11 cellular contexts compared by ENCODE assay signal in the genomic region with DNA sequence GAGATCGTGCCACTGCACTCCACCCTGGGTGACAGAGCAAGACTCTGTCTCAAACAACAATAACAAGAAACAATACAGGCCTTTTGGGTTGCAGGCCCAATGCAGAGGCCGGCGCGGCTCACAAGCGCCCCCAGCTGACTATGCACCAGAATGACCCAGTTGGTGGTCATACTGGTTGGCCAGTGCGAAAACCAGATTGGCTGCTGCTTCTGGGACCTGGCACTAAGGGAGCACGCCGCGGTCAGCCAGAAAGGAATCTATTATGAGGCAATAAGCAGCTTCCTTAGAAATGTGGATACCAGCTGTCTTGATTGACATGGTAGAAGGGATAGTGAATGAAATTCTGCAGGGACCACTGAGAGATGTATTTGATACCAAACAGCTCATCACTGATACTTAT. TPM values are rescaled to one million over a fixed set of nuclear protein-coding genes. Genes with fewer than 3 reads are reported as not detected.
DNase-seq lines count a peak whose midpoint lies in the region; ATAC-seq and TF ChIP-seq lines count a peak whose summit lies in the region.
"Had no signal": no experiment of that assay in that cellular context is flagged by ENCODE, and none has a peak within 500 bp of the region (broad histone marks: within the 10 kb centered on the region; RNA-seq: fewer than 3 reads in every experiment).

No MANE protein-coding gene starts in this region.

- peak; percentile 2 for DNase-seq in NK-92 treated with Interleukin-12 subunit alpha and Interleukin-12 subunit beta, amount 100 ng/mL, for 24 hours (lab: John Stamatoyannopoulos, UW)
- DNase-seq in NK-92 (lab: John Stamatoyannopoulos, UW; ENCODE audit: unreplicated experiment) (no peak), fibroblast of the aortic adventitia (ENCODE audit: low read depth) (peak; percentile 8), smooth muscle cell (lab: John Stamatoyannopoulos, UW; ENCODE audit: unreplicated experiment) (no peak)
- no peak for DNase-seq in central memory CD4-positive, alpha-beta T cell
- DNase-seq: stimulated activated naive B cell treated with anti-CD40 and anti-IgM and Interleukin-4, amounts not matched to agents 10 μg/mL and 1 μg/mL and 100 μg/mL, for 72 hours had no signal

- H3K36me3 ChIP-seq in OCI-LY3 (replicated peaks; ENCODE audit: low read depth, low read length) (no peaks in the 10 kb centered on the region), smooth muscle cell (ENCODE audit: low read depth) (peaks cover 3% of the 10 kb centered on the region)

- H2AFZ ChIP-seq in OCI-LY3 (ENCODE audit: low read depth, low read length) (no peak overlapping the region), smooth muscle cell (ENCODE audit: low read depth) (no peak overlapping the region)

- no peak overlapping the region for H3K4me3 ChIP-seq in OCI-LY3 (ENCODE audit: low read length)
- no peak overlapping the region for H3K4me3 ChIP-seq in fibroblast of the aortic adventitia (ENCODE audit: low read depth, low read length)
- H3K4me3 ChIP-seq in smooth muscle cell, result no peak overlapping the region
- H3K4me3 ChIP-seq: A549 had no signal

- no peak overlapping the region for H3K4me2 ChIP-seq in OCI-LY3 (ENCODE audit: low read length)
- H3K4me2 ChIP-seq in smooth muscle cell, result no peak overlapping the region
- H3K4me2 ChIP-seq: A549 had no signal

- H3K4me1 ChIP-seq in OCI-LY3 (ENCODE audit: low read length) (no peaks in the 10 kb centered on the region), smooth muscle cell (ENCODE audit: low read depth) (no peaks in the 10 kb centered on the region)
- H3K4me1 ChIP-seq: A549 had no signal

- no peaks in the 10 kb centered on the region for H3K9me3 ChIP-seq in OCI-LY3 (ENCODE audit: insufficient read depth, low read length)
- no peaks in the 10 kb centered on the region for H3K9me3 ChIP-seq in smooth muscle cell (replicated peaks; ENCODE audit: low read depth)
- H3K9me3 ChIP-seq: A549 had no signal

- WGBS in smooth muscle cell (ENCODE audit: low lambda C conversion rate), result 38% methylated on average over 9 of the region's 9 CpGs

- H3K27me3 ChIP-seq in OCI-LY3 (ENCODE audit: low read depth, low read length) (peaks cover 5% of the 10 kb centered on the region; the same call in 1 of the 2 replicates), smooth muscle cell (ENCODE audit: low read depth) (no peaks in the 10 kb centered on the region)

- ATAC-seq in HG03378 (IDR thresholded peaks at IDR 0.05; ENCODE audit: unreplicated experiment), result no peak
- ATAC-seq in HG02870 (IDR thresholded peaks at IDR 0.05; ENCODE audit: unreplicated experiment), result no peak
- ATAC-seq: natural killer cell treated with Interleukin-12 subunit alpha and Interleukin-12 subunit beta and Interleukin-15 and Interleukin-18, amount 100 ng/mL, for 72 hours; stimulated activated naive B cell treated with anti-CD40 and anti-IgM and Interleukin-4, amounts not matched to agents 10 μg/mL and 1 μg/mL and 100 μg/mL, for 72 hours had no signal

- no peak overlapping the region for H3K27ac ChIP-seq in OCI-LY3 (ENCODE audit: low read length)
- no peak overlapping the region for H3K27ac ChIP-seq in smooth muscle cell (ENCODE audit: low read depth)
- H3K27ac ChIP-seq: A549 had no signal

- H3K79me2 ChIP-seq in OCI-LY3 (ENCODE audit: low read length) (no peaks in the 10 kb centered on the region), smooth muscle cell (ENCODE audit: low read depth) (peaks cover 3% of the 10 kb centered on the region)

- H3F3A ChIP-seq in smooth muscle cell (ENCODE audit: low read depth), result peaks cover 3% of the 10 kb centered on the region

- H4K20me1 ChIP-seq in OCI-LY3 (ENCODE audit: insufficient read depth, low read length), result no peaks in the 10 kb centered on the region
- H4K20me1 ChIP-seq in smooth muscle cell (ENCODE audit: low read depth), result no peaks in the 10 kb centered on the region

- H3K9ac ChIP-seq in OCI-LY3 (ENCODE audit: low read length) (no peak overlapping the region), smooth muscle cell (ENCODE audit: low read depth) (no peak overlapping the region)

- peak; percentile 31 for TF ChIP-seq CTCF in OCI-LY3 (IDR thresholded peaks at IDR 0.05; ENCODE audit: low read depth, low read length)
- TF ChIP-seq CTCF in fibroblast of the aortic adventitia (IDR thresholded peaks at IDR 0.05; ENCODE audit: insufficient read depth, low read length), result no peak
- TF ChIP-seq CTCF in smooth muscle cell (IDR thresholded peaks at IDR 0.05; ENCODE audit: borderline replicate concordance, insufficient read depth, poor library complexity, severe bottlenecking), result peak; percentile 35

RNA-seq across cellular contexts. Expression of a gene that starts 35.0 kb away (rescaled TPM):
- 10.6 and 15.2 TPM in 2 replicates for total RNA-seq in fibroblast of the aortic adventitia (ENCODE audit: low replicate concordance)
- 42.6 and 95.5 TPM in 2 replicates for total RNA-seq in smooth muscle cell
- polyA plus RNA-seq in smooth muscle cell, result 13.0 and 20.4 TPM in 2 replicates

Comparison
In these comparisons a context has a peak if more than half of its experiments do, and no peak if none do; other contexts are left out.
1. DNase-seq: peak in NK-92 treated with Interleukin-12 subunit alpha and Interleukin-12 subunit beta, amount 100 ng/mL, for 24 hours (single experiment) and fibroblast of the aortic adventitia (single experiment); none in NK-92 (single experiment), smooth muscle cell (single experiment) and central memory CD4-positive, alpha-beta T cell (single experiment).